Comparison of ENCODE assay signal across 1 cellular context in genomic region chr16:86210403-86211193, GRCh38.
TF ChIP-seq lines count a peak whose summit lies in the region.

No MANE protein-coding gene starts in this region.

TF ChIP-seq in IMR-90, 13 proteins besides CTCF, POLR2A, EP300 and RAD21 (continued from another document):
- TF ChIP-seq CEBPB (IDR thresholded peaks at IDR 0.05; ENCODE audit: low read depth, low read length), result no peak
- TF ChIP-seq BHLHE40 (IDR thresholded peaks at IDR 0.05; ENCODE audit: low read depth, low read length), result no peak
- TF ChIP-seq USF2 (IDR thresholded peaks at IDR 0.05; ENCODE audit: low read depth, low read length), result no peak
- no peak for TF ChIP-seq ELK1 (IDR thresholded peaks at IDR 0.05; ENCODE audit: borderline replicate concordance, low read depth, low read length)
- no peak for TF ChIP-seq MAZ (IDR thresholded peaks at IDR 0.05; ENCODE audit: borderline replicate concordance, low read depth, low read length)
- TF ChIP-seq CHD1 (IDR thresholded peaks at IDR 0.05; ENCODE audit: low read depth, low read length), result no peak
- no peak for TF ChIP-seq MAFK (IDR thresholded peaks at IDR 0.05; ENCODE audit: low read depth, low read length)
- TF ChIP-seq RFX5 (IDR thresholded peaks at IDR 0.05; ENCODE audit: low read depth, low read length), result no peak
- TF ChIP-seq SMC3 (IDR thresholded peaks at IDR 0.05; ENCODE audit: low read depth, low read length), result no peak
- no peak for TF ChIP-seq FOS (IDR thresholded peaks at IDR 0.05; ENCODE audit: low read depth, low read length)
- no peak for TF ChIP-seq MXI1 (IDR thresholded peaks at IDR 0.05; ENCODE audit: borderline replicate concordance, low read depth, low read length)
